2 cellular contexts compared by ENCODE assay signal in genomic region chr3:152385761-152386160, GRCh38.
TF ChIP-seq lines count a peak whose summit lies in the region.

No MANE protein-coding gene starts in this region.

TF ChIP-seq in SK-N-SH, 30 proteins besides CTCF, POLR2A, EP300 and RAD21 (continued from another document and continues in another):
- no peak for TF ChIP-seq MAX (IDR thresholded peaks at IDR 0.05; ENCODE audit: low read depth)
- TF ChIP-seq USF1 (IDR thresholded peaks at IDR 0.05; ENCODE audit: borderline replicate concordance, low read depth) = no peak
- no peak for TF ChIP-seq TAF1 (IDR thresholded peaks at IDR 0.05; ENCODE audit: borderline replicate concordance, low read depth, low read length)
- no peak for TF ChIP-seq NRF1 (IDR thresholded peaks at IDR 0.05; ENCODE audit: low read depth, low read length)
- no peak for TF ChIP-seq MEF2A (IDR thresholded peaks at IDR 0.05; ENCODE audit: borderline replicate concordance, low read depth)
- TF ChIP-seq MXI1 (IDR thresholded peaks at IDR 0.05; ENCODE audit: low read depth, low read length) = no peak
- no peak for TF ChIP-seq FOXM1 (IDR thresholded peaks at IDR 0.05; ENCODE audit: low read depth)
- TF ChIP-seq RFX5 (IDR thresholded peaks at IDR 0.05; ENCODE audit: low read length) = no peak
- TF ChIP-seq TCF12 (IDR thresholded peaks at IDR 0.05) = peak; percentile 75
- TF ChIP-seq JUND (IDR thresholded peaks at IDR 0.05) = peak; percentile 49; the same call in 1 of the 2 replicates
- peak; percentile 26; the same call in 1 of the 2 replicates for TF ChIP-seq FOSL2 (IDR thresholded peaks at IDR 0.05; ENCODE audit: borderline replicate concordance, low read depth)
- no peak for TF ChIP-seq ELF1 (IDR thresholded peaks at IDR 0.05)
- no peak for TF ChIP-seq EZH2phosphoT487 (IDR thresholded peaks at IDR 0.05; ENCODE audit: borderline replicate concordance, low read depth)
- TF ChIP-seq ZBTB33 (IDR thresholded peaks at IDR 0.05; ENCODE audit: borderline replicate concordance, low read depth) = no peak
- no peak for TF ChIP-seq GATA2 (CRISPR knock-in tag; IDR thresholded peaks at IDR 0.05)
- peak; percentile 35; the same call in 1 of the 2 replicates for TF ChIP-seq TEAD4 (IDR thresholded peaks at IDR 0.05; ENCODE audit: borderline replicate concordance, insufficient read depth)
- TF ChIP-seq SMC3 (IDR thresholded peaks at IDR 0.05; ENCODE audit: low read depth, low read length) = no peak
- TF ChIP-seq USF2 (IDR thresholded peaks at IDR 0.05; ENCODE audit: borderline replicate concordance, low read depth, low read length) = no peak
- no peak for TF ChIP-seq SIN3A (IDR thresholded peaks at IDR 0.05; ENCODE audit: borderline replicate concordance, low read depth, low read length)
- no peak for TF ChIP-seq REST (IDR thresholded peaks at IDR 0.05; ENCODE audit: low read depth, low read length)
- no peak for TF ChIP-seq NFIC (IDR thresholded peaks at IDR 0.05; ENCODE audit: borderline replicate concordance)
- no peak for TF ChIP-seq YY1 (IDR thresholded peaks at IDR 0.05; ENCODE audit: low read depth)
- no peak for TF ChIP-seq FOXJ3 (CRISPR knock-in tag; IDR thresholded peaks at IDR 0.05)
- peak; percentile 59; the same call in 1 of the 2 replicates for TF ChIP-seq PBX3 (IDR thresholded peaks at IDR 0.05)
- TF ChIP-seq RXRA (IDR thresholded peaks at IDR 0.05; ENCODE audit: borderline replicate concordance, low read depth) = no peak

TF ChIP-seq in WTC11, 78 proteins besides CTCF, POLR2A, EP300 and RAD21:
- TF ChIP-seq ERG (CRISPR knock-in tag; IDR thresholded peaks at IDR 0.05) (no peak), SMAD4 (CRISPR knock-in tag; IDR thresholded peaks at IDR 0.05) (no peak), NR1H2 (CRISPR knock-in tag; IDR thresholded peaks at IDR 0.05) (no peak), ZNF671 (CRISPR knock-in tag; IDR thresholded peaks at IDR 0.05) (no peak), AR (CRISPR knock-in tag; IDR thresholded peaks at IDR 0.05) (no peak), NR3C1 (CRISPR knock-in tag; conservative IDR thresholded peaks at IDR 0.05; ENCODE audit: low read depth) (no peak), RORB (CRISPR knock-in tag; IDR thresholded peaks at IDR 0.05) (no peak)
